In genomic region chr9:98806394-98807069, GRCh38 we compare ENCODE assay signal across 1 cellular context.
TF ChIP-seq lines count a peak whose summit lies in the region.

No MANE protein-coding gene starts in this region.

TF ChIP-seq in GM23338, 12 proteins besides CTCF, POLR2A, EP300 and RAD21 (continued from another document):
- TF ChIP-seq CREB1 (CRISPR knock-in tag; IDR thresholded peaks at IDR 0.05; ENCODE audit: low read depth) = no peak
